Comparison of ENCODE assay signal across 8 cellular contexts in the genomic region with DNA sequence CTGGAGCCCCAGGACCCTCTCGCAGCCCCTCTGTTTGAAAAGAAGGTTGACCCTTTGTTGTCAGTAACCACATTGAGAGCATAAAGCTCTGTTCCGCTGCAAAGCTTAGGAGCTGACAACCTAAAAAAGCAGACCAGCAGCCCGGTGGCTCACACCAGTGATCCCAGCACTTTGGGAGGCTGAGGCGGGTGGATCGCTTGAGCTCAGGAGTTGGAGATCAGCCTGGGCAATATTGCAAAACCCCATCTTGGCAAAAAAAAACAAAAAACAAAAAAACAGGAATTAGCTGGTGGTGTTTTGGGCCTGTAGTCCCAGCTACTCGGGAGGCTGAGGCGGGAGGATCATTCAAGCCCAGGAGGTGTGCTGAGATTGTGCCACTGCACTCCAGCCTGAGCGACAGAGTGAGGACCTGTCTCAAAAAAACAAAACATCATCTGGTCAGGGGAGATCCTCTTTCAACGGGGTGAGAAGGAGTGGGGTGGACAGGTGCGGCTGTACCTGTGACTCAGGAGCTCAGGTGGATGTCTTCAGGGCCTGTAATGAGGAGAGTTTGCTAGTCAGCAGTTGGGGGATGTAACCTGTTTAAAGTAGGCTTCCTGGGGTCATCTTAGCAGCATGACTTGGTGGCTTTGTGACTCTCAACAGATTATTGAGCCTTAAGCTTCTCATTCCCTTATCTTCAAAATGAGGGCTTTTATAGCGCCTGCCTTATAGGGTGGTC. TPM values are rescaled to one million over a fixed set of nuclear protein-coding genes. Genes with fewer than 3 reads are reported as not detected.
DNase-seq lines count a peak whose midpoint lies in the region; FAIRE-seq and TF ChIP-seq lines count a peak whose summit lies in the region.

No MANE protein-coding gene starts in this region.

- WGBS in transverse colon (ENCODE audit: low coverage in 1 of 2), 2 donors: 77 to 93% methylated on average over 3 to 11 of the region's 11 CpGs

- H3K27ac ChIP-seq in astrocyte (ENCODE audit: low read depth, low read length) (no peak overlapping the region), transverse colon (peak overlapping the region in 3 of 4 donors; percentile 58 to 75 (median 69)), substantia nigra (ENCODE audit: low read depth, low read length, poor library complexity, severe bottlenecking) (no peak overlapping the region)

- TF ChIP-seq CTCF in astrocyte (IDR thresholded peaks at IDR 0.05; ENCODE audit: insufficient read depth, low read depth, low read length): no peak
- TF ChIP-seq CTCF in transverse colon (IDR thresholded peaks at IDR 0.05): no peak

- peak overlapping the region; percentile 68 for H3K4me3 Mint-ChIP-seq in activated naive CD4-positive, alpha-beta T cell treated with anti-CD3 and anti-CD28 coated beads for 36 hours
- peak overlapping the region; percentile 89 for H3K4me3 Mint-ChIP-seq in astrocyte (ENCODE audit: unreplicated experiment)

- intact Hi-C loops in activated naive CD4-positive, alpha-beta T cell treated with anti-CD3 and anti-CD28 coated beads for 36 hours (cut with micrococcal nuclease): loop anchor here (10.0 kb wide), 2 partner anchors 223 to 263 kb away; a partner anchor contains a TSS
- intact Hi-C loops in transverse colon (cut with DNase I; ENCODE audit: low total_unique reads): no loop called here

- H3K27ac Mint-ChIP-seq in activated naive CD4-positive, alpha-beta T cell treated with anti-CD3 and anti-CD28 coated beads for 36 hours: no peak overlapping the region
- no peak overlapping the region for H3K27ac Mint-ChIP-seq in astrocyte (ENCODE audit: unreplicated experiment)

- in situ Hi-C loops in transverse colon (cut with MboI; ENCODE audit: low pct_ligation_motif_present in 1 of 4, low pct_unique_long_range_greater_than_20kb in 1 of 4, low sequenced_read_pairs in 3 of 4): no loop called here

- peak overlapping the region; percentile 73 for H3K9ac ChIP-seq in astrocyte (ENCODE audit: low read length)

- H3K4me3 ChIP-seq in astrocyte (ENCODE audit: insufficient read depth, low read depth, low read length) (peak overlapping the region; percentile 65), transverse colon (peak overlapping the region in 3 of 4 donors; percentile 38 to 54 (median 42))

- H3K9me3 ChIP-seq in astrocyte (ENCODE audit: insufficient read depth, low read depth, low read length) (no peaks in the 10 kb centered on the region), transverse colon (no peaks in the 10 kb centered on the region)

- H3K79me2 ChIP-seq in astrocyte (ENCODE audit: insufficient read depth, low read length): no peaks in the 10 kb centered on the region

- peak overlapping the region; percentile 87 for H3K4me2 ChIP-seq in astrocyte (ENCODE audit: low read length)

- peaks cover 3% of the 10 kb centered on the region for H3K27me3 Mint-ChIP-seq in activated naive CD4-positive, alpha-beta T cell treated with anti-CD3 and anti-CD28 coated beads for 36 hours (ENCODE audit: low read depth)
- peaks cover 1% of the 10 kb centered on the region for H3K27me3 Mint-ChIP-seq in astrocyte (ENCODE audit: low read depth, unreplicated experiment)

- CTCF ChIA-PET in activated naive CD4-positive, alpha-beta T cell treated with anti-CD3 and anti-CD28 coated beads for 36 hours (lab: Charles Lee): interaction anchor here (0.5 to 3.3 kb wide), 9 partner anchors 9 to 141 kb away, joined by 3 to 14 read pairs (median 5); a partner anchor contains a TSS

- DNase-seq in activated naive CD4-positive, alpha-beta T cell treated with anti-CD3 and anti-CD28 coated beads for 36 hours: no peak
- DNase-seq in activated naive CD4-positive, alpha-beta T cell treated with Interleukin-2 at 50 U/mL for 16 hours: no peak
- no peak for DNase-seq in astrocyte (ENCODE audit: low read depth)
- peak; percentile 12 for DNase-seq in left kidney (ENCODE audit: low read depth, low spot score)
- no peak for DNase-seq in transverse colon
- no peak for DNase-seq in effector CD8-positive, alpha-beta T cell (lab: John Stamatoyannopoulos, UW)
- no peak for DNase-seq in substantia nigra (lab: John Stamatoyannopoulos, UW)
- DNase-seq in NK-92 treated with Interleukin-12 subunit alpha and Interleukin-12 subunit beta, amount 100 ng/mL, for 24 hours (lab: John Stamatoyannopoulos, UW): no peak

- no peak for FAIRE-seq in astrocyte (lab: Jason Lieb, UNC)

- no peaks in the 10 kb centered on the region for H3K9me3 Mint-ChIP-seq in activated naive CD4-positive, alpha-beta T cell treated with anti-CD3 and anti-CD28 coated beads for 36 hours
- no peaks in the 10 kb centered on the region for H3K9me3 Mint-ChIP-seq in astrocyte (ENCODE audit: unreplicated experiment)

- H3K4me1 Mint-ChIP-seq in activated naive CD4-positive, alpha-beta T cell treated with anti-CD3 and anti-CD28 coated beads for 36 hours (ENCODE audit: low read depth): peaks cover 5% of the 10 kb centered on the region
- no peaks in the 10 kb centered on the region for H3K4me1 Mint-ChIP-seq in astrocyte (ENCODE audit: low read depth, unreplicated experiment)

- H3K4me1 ChIP-seq in astrocyte (ENCODE audit: insufficient read depth, low read length) (peaks cover 17% of the 10 kb centered on the region), transverse colon (peaks cover 4 to 17% (median 14%) of the 10 kb centered on the region in 4 donors)

- H3K27me3 ChIP-seq in astrocyte (ENCODE audit: insufficient read depth, low read length) (no peaks in the 10 kb centered on the region), transverse colon (peaks cover 13% of the 10 kb centered on the region)

- no peak for TF ChIP-seq POLR2A in transverse colon (IDR thresholded peaks at IDR 0.05)

- H3K36me3 Mint-ChIP-seq in activated naive CD4-positive, alpha-beta T cell treated with anti-CD3 and anti-CD28 coated beads for 36 hours (ENCODE audit: low read depth): peaks cover 11% of the 10 kb centered on the region
- H3K36me3 Mint-ChIP-seq in astrocyte (ENCODE audit: low read depth, unreplicated experiment): peaks cover 8% of the 10 kb centered on the region

- H3K36me3 ChIP-seq in astrocyte (ENCODE audit: insufficient read depth, low read length) (peaks cover 18% of the 10 kb centered on the region), transverse colon (peaks cover 0 to 35% (median 16%) of the 10 kb centered on the region in 4 donors)

- no peak for TF ChIP-seq EP300 in transverse colon (IDR thresholded peaks at IDR 0.05; ENCODE audit: low read depth)

- H4K20me1 ChIP-seq in astrocyte (ENCODE audit: insufficient read depth, low read length): no peaks in the 10 kb centered on the region

- H2AFZ ChIP-seq in astrocyte (ENCODE audit: low read depth, low read length): peak overlapping the region; percentile 41

RNA-seq across cellular contexts. Expression of a gene that starts 0.7 kb away (rescaled TPM):
- 1 to 10 TPM; 1.8 to 2.2 TPM for total RNA-seq in activated naive CD4-positive, alpha-beta T cell treated with anti-CD3 and anti-CD28 coated beads for 36 hours
- 16.0 and 17.2 TPM in 2 replicates for total RNA-seq in astrocyte
- total RNA-seq in transverse colon: 1 to 10 TPM; 2.9 to 6.4 (median 4.8) TPM

RNA-seq across cellular contexts. Expression of a gene that starts 27.1 kb away (rescaled TPM):
- total RNA-seq in activated naive CD4-positive, alpha-beta T cell treated with anti-CD3 and anti-CD28 coated beads for 36 hours: 10 to 100 TPM; 20.4 to 20.7 TPM
- 24.4 and 31.5 TPM in 2 replicates for total RNA-seq in astrocyte
- 10 to 100 TPM; 56.0 to 69.9 (median 65.0) TPM for total RNA-seq in transverse colon

Comparison
In these comparisons a context has a peak if more than half of its experiments do, and no peak if none do; other contexts are left out.
1. H3K27ac ChIP-seq: peak in transverse colon (3 of 4); none in astrocyte (single experiment) and substantia nigra (single experiment).